26 cellular contexts compared by ENCODE assay signal in the genomic region with DNA sequence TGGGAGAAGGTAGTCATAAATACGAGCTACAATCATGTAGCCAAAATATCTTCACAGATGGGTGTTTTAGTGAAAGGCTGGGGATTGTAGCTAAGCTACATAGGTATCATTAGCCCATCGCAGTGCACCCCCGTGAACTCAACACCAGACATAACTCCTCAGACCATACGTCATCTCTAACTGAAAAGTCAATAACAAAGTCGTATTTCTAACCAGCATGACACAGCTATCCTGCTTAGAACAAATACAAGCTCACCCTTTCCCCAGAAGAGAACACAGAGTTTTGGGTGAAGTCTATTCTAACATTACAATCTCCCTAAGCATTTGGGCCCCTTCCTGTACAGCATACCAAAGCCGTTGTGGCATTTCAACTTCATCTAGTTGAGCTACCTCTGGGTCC.
DNase-seq lines count a peak whose midpoint lies in the region; ATAC-seq, FAIRE-seq and TF ChIP-seq lines count a peak whose summit lies in the region.
"Had no signal": no experiment of that assay in that cellular context is flagged by ENCODE, and none has a peak within 500 bp of the region (broad histone marks: within the 10 kb centered on the region; RNA-seq: fewer than 3 reads in every experiment).

No MANE protein-coding gene starts in this region.

- peaks cover 0 to 3% (median 0%) of the 10 kb centered on the region in 5 donors for H3K27me3 Mint-ChIP-seq in naive thymus-derived CD8-positive, alpha-beta T cell
- H3K27me3 Mint-ChIP-seq: CD4-positive, alpha-beta memory T cell; CD4-positive, CD25-positive, alpha-beta regulatory T cell had no signal

- FAIRE-seq in K562 (lab: Jason Lieb, UNC), result no peak
- FAIRE-seq: A204.1, G401.6, GM12891, GM19239 had no signal

- H3K36me3 ChIP-seq in K562 (ENCODE audit: control insufficient read depth, insufficient read depth, low read length) (peaks cover 23% of the 10 kb centered on the region), uterus (no peaks in the 10 kb centered on the region)
- H3K36me3 ChIP-seq: BE2C, BLaER1 had no signal

- H3K4me1 Mint-ChIP-seq in naive thymus-derived CD8-positive, alpha-beta T cell, result no peaks in the 10 kb centered on the region
- H3K4me1 Mint-ChIP-seq: CD14-positive monocyte; CD4-positive, alpha-beta memory T cell; CD4-positive, CD25-positive, alpha-beta regulatory T cell; CD8-positive, alpha-beta memory T cell had no signal

- no peak overlapping the region for H3K9ac ChIP-seq in K562 (ENCODE audit: insufficient read depth in 1 of 2, low read depth in 2 of 2, low read length in 2 of 2)
- H3K9ac ChIP-seq: BLaER1 had no signal

- peaks cover 31% of the 10 kb centered on the region for H3K79me2 ChIP-seq in K562 (ENCODE audit: control insufficient read depth, insufficient read depth, low read length)

- no peaks in the 10 kb centered on the region for H3K9me1 ChIP-seq in K562 (ENCODE audit: control insufficient read depth, insufficient read depth, low read length)

- no peaks in the 10 kb centered on the region for H4K20me1 ChIP-seq in K562 (replicated peaks; ENCODE audit: control insufficient read depth, insufficient read depth, low read length)
- H4K20me1 ChIP-seq: BLaER1 had no signal

- WGBS in K562 (ENCODE audit: insufficient coverage, low coverage, missing lambda C conversion rate), result 46% methylated on average over 6 of the region's 6 CpGs

- no peak overlapping the region for H3K27ac Mint-ChIP-seq in naive thymus-derived CD8-positive, alpha-beta T cell
- H3K27ac Mint-ChIP-seq: CD14-positive monocyte; CD4-positive, alpha-beta memory T cell; CD4-positive, CD25-positive, alpha-beta regulatory T cell; CD8-positive, alpha-beta memory T cell had no signal

- H3K9me3 Mint-ChIP-seq in naive thymus-derived CD8-positive, alpha-beta T cell, result peaks cover 1 to 36% (median 14%) of the 10 kb centered on the region in 9 donors

- H3K4me3 ChIP-seq in K562 (no peak overlapping the region), uterus (no peak overlapping the region)
- H3K4me3 ChIP-seq: BLaER1 had no signal

- POLR2A ChIA-PET in K562 (lab: Yijun Ruan, JAX), result interaction anchor here (0.7 kb wide), 1 partner anchor 1881 kb away, joined by 4 read pairs; no protein-coding TSS in a partner anchor
- POLR2A ChIA-PET in naive thymus-derived CD8-positive, alpha-beta T cell (lab: Charles Lee), result no interaction called here

- H2AFZ ChIP-seq in K562 (ENCODE audit: low read depth, low read length), result peak overlapping the region; percentile 65

- H3K27me3 ChIP-seq in K562 (ENCODE audit: control insufficient read depth in 2 of 2, insufficient read depth in 2 of 2, low read length in 2 of 2) (0 out of 5 replicates have a peak, but pooled peaks cover 0 to 2% of the 10 kb centered on the region in 2 experiments), uterus (no peaks in the 10 kb centered on the region)
- H3K27me3 ChIP-seq: BE2C, BLaER1 had no signal

- CTCF ChIA-PET in K562 (lab: Yijun Ruan, JAX; ENCODE audit: low intra/inter-chr PET ratio), result no interaction called here

- DNase-seq in Daoy (ENCODE audit: low read depth) (peak; percentile 71), K562 (ENCODE audit: extremely low read depth in 1 of 4, low spot score in 3 of 4) (no peak), uterus (no peak), hippocampal formation (lab: John Stamatoyannopoulos, UW) (no peak)
- no peak for DNase-seq in naive thymus-derived CD8-positive, alpha-beta T cell
- DNase-seq: 8988T; ACHN; BE2C; C1 segment of cervical spinal cord; CD4-positive, alpha-beta memory T cell; CD4-positive, CD25-positive, alpha-beta regulatory T cell; CD8-positive, alpha-beta memory T cell; COR-L47; DMS 273 treated with DMSO at 0.1 percent for 48 hours; DMS153; DMS53; DMS79; DND-41; GF-D8 had no signal

- TF ChIP-seq EP300 in K562 (IDR thresholded peaks at IDR 0.05; ENCODE audit: low read length), result peak; percentile 24; the same call in 1 of the 2 replicates

- H3K4me3 Mint-ChIP-seq in naive thymus-derived CD8-positive, alpha-beta T cell, result no peak overlapping the region
- H3K4me3 Mint-ChIP-seq: CD14-positive monocyte; CD4-positive, alpha-beta memory T cell; CD4-positive, CD25-positive, alpha-beta regulatory T cell; CD8-positive, alpha-beta memory T cell had no signal

- TF ChIP-seq POLR2A in K562 (conservative IDR thresholded peaks at IDR 0.05) (no peak), uterus (IDR thresholded peaks at IDR 0.05) (no peak)

- no peak for TF ChIP-seq RAD21 in K562 (CRISPR knock-in tag; conservative IDR thresholded peaks at IDR 0.05 in 1 of 2, IDR thresholded peaks at IDR 0.05 in 1 of 2)

- H3K4me2 ChIP-seq in K562 (ENCODE audit: insufficient read depth, low read length), result no peak overlapping the region
- H3K4me2 ChIP-seq: BLaER1 had no signal

- H3K27ac ChIP-seq in K562 (ENCODE audit: extremely low read depth, low read depth, low read length), result no peak overlapping the region
- peak overlapping the region; percentile 54 to 60 for H3K27ac ChIP-seq in uterus
- H3K27ac ChIP-seq: BLaER1 had no signal

- intact Hi-C loops in K562 (cut with micrococcal nuclease) (no loop called here), uterus (cut with DNase I; ENCODE audit: low total_unique reads) (no loop called here)

- no peak for TF ChIP-seq CTCF in K562 (IDR thresholded peaks at IDR 0.05 in 2 of 3, conservative IDR thresholded peaks at IDR 0.05 in 1 of 3; ENCODE audit: insufficient read depth in 2 of 3, low read depth in 1 of 3, low read length in 3 of 3)
- TF ChIP-seq CTCF in uterus (IDR thresholded peaks at IDR 0.05), result no peak

- BruUV-seq in K562 (replicated peaks; lab: Mats Ljungman, UMichigan), result no TSS peak

- H3K4me1 ChIP-seq in K562 (replicated peaks in 1 of 2; ENCODE audit: control insufficient read depth in 2 of 2, insufficient read depth in 2 of 2, low read length in 2 of 2), result peaks cover 3 to 18% of the 10 kb centered on the region in 2 experiments
- H3K4me1 ChIP-seq in uterus, result no peaks in the 10 kb centered on the region
- H3K4me1 ChIP-seq: BE2C, BLaER1 had no signal

- in situ Hi-C loops in K562 (cut with MboI), result no loop called here

- ATAC-seq in K562 (no peak), HG03175 (IDR thresholded peaks at IDR 0.05; ENCODE audit: unreplicated experiment) (no peak)
- ATAC-seq in naive thymus-derived CD8-positive, alpha-beta T cell, result no peak

- H3K9me3 ChIP-seq in K562 (replicated peaks; ENCODE audit: control insufficient read depth, insufficient read depth, low read depth, low read length) (peaks cover 2% of the 10 kb centered on the region; the same call in 1 of the 2 replicates), uterus (no peaks in the 10 kb centered on the region)
- H3K9me3 ChIP-seq: BE2C had no signal

- H3K36me3 Mint-ChIP-seq in naive thymus-derived CD8-positive, alpha-beta T cell, result peaks cover 0 to 5% (median 0%) of the 10 kb centered on the region in 3 donors
- H3K36me3 Mint-ChIP-seq: CD14-positive monocyte; CD4-positive, alpha-beta memory T cell had no signal

TF ChIP-seq in K562, 482 proteins besides CTCF, POLR2A, EP300 and RAD21 (continues in another document):
- TF ChIP-seq, protein P1, sequence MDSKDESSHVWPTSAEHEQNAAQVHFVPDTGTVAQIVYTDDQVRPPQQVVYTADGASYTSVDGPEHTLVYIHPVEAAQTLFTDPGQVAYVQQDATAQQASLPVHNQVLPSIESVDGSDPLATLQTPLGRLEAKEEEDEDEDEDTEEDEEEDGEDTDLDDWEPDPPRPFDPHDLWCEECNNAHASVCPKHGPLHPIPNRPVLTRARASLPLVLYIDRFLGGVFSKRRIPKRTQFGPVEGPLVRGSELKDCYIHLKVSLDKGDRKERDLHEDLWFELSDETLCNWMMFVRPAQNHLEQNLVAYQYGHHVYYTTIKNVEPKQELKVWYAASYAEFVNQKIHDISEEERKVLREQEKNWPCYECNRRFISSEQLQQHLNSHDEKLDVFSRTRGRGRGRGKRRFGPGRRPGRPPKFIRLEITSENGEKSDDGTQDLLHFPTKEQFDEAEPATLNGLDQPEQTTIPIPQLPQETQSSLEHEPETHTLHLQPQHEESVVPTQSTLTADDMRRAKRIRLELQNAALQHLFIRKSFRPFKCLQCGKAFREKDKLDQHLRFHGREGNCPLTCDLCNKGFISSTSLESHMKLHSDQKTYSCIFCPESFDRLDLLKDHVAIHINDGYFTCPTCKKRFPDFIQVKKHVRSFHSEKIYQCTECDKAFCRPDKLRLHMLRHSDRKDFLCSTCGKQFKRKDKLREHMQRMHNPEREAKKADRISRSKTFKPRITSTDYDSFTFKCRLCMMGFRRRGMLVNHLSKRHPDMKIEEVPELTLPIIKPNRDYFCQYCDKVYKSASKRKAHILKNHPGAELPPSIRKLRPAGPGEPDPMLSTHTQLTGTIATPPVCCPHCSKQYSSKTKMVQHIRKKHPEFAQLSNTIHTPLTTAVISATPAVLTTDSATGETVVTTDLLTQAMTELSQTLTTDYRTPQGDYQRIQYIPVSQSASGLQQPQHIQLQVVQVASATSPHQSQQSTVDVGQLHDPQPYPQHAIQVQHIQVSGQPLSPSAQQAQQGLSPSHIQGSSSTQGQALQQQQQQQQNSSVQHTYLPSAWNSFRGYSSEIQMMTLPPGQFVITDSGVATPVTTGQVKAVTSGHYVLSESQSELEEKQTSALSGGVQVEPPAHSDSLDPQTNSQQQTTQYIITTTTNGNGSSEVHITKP (IDR thresholded peaks at IDR 0.05; ENCODE audit: partially characterized antibody), result no peak
- TF ChIP-seq PHF20 (IDR thresholded peaks at IDR 0.05; ENCODE audit: partially characterized antibody) (no peak), PHB2 (IDR thresholded peaks at IDR 0.05; ENCODE audit: low read depth) (no peak), CSDE1 (IDR thresholded peaks at IDR 0.05) (no peak), COPS2 (conservative IDR thresholded peaks at IDR 0.05) (no peak), TOE1 (IDR thresholded peaks at IDR 0.05; ENCODE audit: borderline replicate concordance) (no peak), TOE1 (CRISPR knock-in tag; IDR thresholded peaks at IDR 0.05; ENCODE audit: borderline replicate concordance, low read depth) (no peak), CREM (IDR thresholded peaks at IDR 0.05; ENCODE audit: low read depth) (0 out of 2 replicates have a peak, but pooled peaks have one; percentile 38)
- TF ChIP-seq, protein P2, sequence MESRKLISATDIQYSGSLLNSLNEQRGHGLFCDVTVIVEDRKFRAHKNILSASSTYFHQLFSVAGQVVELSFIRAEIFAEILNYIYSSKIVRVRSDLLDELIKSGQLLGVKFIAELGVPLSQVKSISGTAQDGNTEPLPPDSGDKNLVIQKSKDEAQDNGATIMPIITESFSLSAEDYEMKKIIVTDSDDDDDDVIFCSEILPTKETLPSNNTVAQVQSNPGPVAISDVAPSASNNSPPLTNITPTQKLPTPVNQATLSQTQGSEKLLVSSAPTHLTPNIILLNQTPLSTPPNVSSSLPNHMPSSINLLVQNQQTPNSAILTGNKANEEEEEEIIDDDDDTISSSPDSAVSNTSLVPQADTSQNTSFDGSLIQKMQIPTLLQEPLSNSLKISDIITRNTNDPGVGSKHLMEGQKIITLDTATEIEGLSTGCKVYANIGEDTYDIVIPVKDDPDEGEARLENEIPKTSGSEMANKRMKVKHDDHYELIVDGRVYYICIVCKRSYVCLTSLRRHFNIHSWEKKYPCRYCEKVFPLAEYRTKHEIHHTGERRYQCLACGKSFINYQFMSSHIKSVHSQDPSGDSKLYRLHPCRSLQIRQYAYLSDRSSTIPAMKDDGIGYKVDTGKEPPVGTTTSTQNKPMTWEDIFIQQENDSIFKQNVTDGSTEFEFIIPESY (CRISPR knock-in tag; IDR thresholded peaks at IDR 0.05), result no peak
